Comparison of ENCODE assay signal across 15 cellular contexts in the genomic region with DNA sequence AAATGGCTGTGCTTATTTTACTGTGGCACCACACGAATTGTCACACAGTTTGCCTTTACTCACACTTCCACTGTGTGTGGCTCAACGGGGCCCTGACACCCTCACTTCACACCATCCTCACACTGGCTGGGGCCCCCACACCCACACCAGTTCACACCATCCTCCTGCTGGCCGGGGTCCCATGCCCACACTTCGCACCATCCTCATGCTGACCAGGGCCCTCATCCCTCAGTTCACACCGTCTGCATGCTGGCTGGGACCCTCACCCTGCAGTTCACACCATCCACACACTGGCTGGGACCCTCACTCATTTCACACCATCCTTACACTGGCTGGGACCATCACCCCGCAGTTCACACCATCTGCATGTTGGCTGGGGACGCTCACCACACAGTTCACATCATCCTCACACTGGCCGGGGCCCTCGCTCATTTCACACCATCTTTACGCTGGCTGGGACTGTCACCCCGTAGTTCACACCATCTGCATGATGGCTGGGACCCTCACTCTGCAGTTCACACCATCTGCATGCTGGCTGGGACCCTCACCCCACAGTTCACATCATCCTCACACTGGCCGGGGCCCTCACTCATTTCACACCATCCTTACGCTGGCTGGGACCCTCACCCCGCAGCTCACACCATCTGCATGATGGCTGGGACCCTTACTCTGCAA.
"Had no signal": no experiment of that assay in that cellular context is flagged by ENCODE, and none has a peak within 500 bp of the region (broad histone marks: within the 10 kb centered on the region; RNA-seq: fewer than 3 reads in every experiment).

No MANE protein-coding gene starts in this region.

- H3K9me3 Mint-ChIP-seq: activated CD4-positive, alpha-beta memory T cell treated with anti-CD3 and anti-CD28 coated beads, Interleukin-2, amount 10 ng/mL, durations not matched to agents 7 days and 5 days had no signal

- H3K4me1 Mint-ChIP-seq: activated CD4-positive, alpha-beta memory T cell treated with anti-CD3 and anti-CD28 coated beads, Interleukin-2, amount 10 ng/mL, durations not matched to agents 7 days and 5 days; activated CD8-positive, alpha-beta memory T cell treated with anti-CD3 and anti-CD28 coated beads, Interleukin-2, amount 10 ng/mL, durations not matched to agents 7 days and 5 days; activated naive CD8-positive, alpha-beta T cell treated with anti-CD3 and anti-CD28 coated beads, Interleukin-2, amount 10 ng/mL, durations not matched to agents 7 days and 5 days had no signal

- H3K27me3 ChIP-seq: body of pancreas, left lung had no signal

- H3K4me1 ChIP-seq: left lung had no signal

- H3K27ac Mint-ChIP-seq: activated CD4-positive, alpha-beta memory T cell treated with anti-CD3 and anti-CD28 coated beads, Interleukin-2, amount 10 ng/mL, durations not matched to agents 7 days and 5 days; activated CD8-positive, alpha-beta memory T cell treated with anti-CD3 and anti-CD28 coated beads, Interleukin-2, amount 10 ng/mL, durations not matched to agents 7 days and 5 days; activated naive CD8-positive, alpha-beta T cell treated with anti-CD3 and anti-CD28 coated beads, Interleukin-2, amount 10 ng/mL, durations not matched to agents 7 days and 5 days had no signal

- H3K36me3 Mint-ChIP-seq: activated CD8-positive, alpha-beta memory T cell treated with anti-CD3 and anti-CD28 coated beads, Interleukin-2, amount 10 ng/mL, durations not matched to agents 7 days and 5 days; activated naive CD8-positive, alpha-beta T cell treated with anti-CD3 and anti-CD28 coated beads, Interleukin-2, amount 10 ng/mL, durations not matched to agents 7 days and 5 days had no signal

- H3K9me3 ChIP-seq: body of pancreas, left lung had no signal

- H3K27ac ChIP-seq: body of pancreas, coronary artery, left lung had no signal

- H3K4me3 Mint-ChIP-seq: activated CD4-positive, alpha-beta memory T cell treated with anti-CD3 and anti-CD28 coated beads, Interleukin-2, amount 10 ng/mL, durations not matched to agents 7 days and 5 days; activated CD8-positive, alpha-beta memory T cell treated with anti-CD3 and anti-CD28 coated beads, Interleukin-2, amount 10 ng/mL, durations not matched to agents 7 days and 5 days; activated naive CD8-positive, alpha-beta T cell treated with anti-CD3 and anti-CD28 coated beads, Interleukin-2, amount 10 ng/mL, durations not matched to agents 7 days and 5 days; stimulated activated naive B cell treated with anti-CD40 and anti-IgM and Interleukin-4, amounts not matched to agents 10 μg/mL and 1 μg/mL and 100 μg/mL, for 72 hours had no signal

- DNase-seq: activated CD4-positive, alpha-beta memory T cell treated with anti-CD3 and anti-CD28 coated beads, Interleukin-2, amount 10 ng/mL, durations not matched to agents 7 days and 5 days; activated CD4-positive, alpha-beta T cell treated with anti-CD3 and anti-CD28 coated beads for 48 hours; activated CD4-positive, CD25-positive, alpha-beta regulatory T cell; activated CD8-positive, alpha-beta memory T cell treated with anti-CD3 and anti-CD28 coated beads, Interleukin-2, amount 10 ng/mL, durations not matched to agents 7 days and 5 days; activated naive CD4-positive, alpha-beta T cell treated with Interleukin-2 at 50 U/mL for 16 hours; activated naive CD8-positive, alpha-beta T cell treated with anti-CD3 and anti-CD28 coated beads, Interleukin-2, amount 10 ng/mL, durations not matched to agents 7 days and 5 days; body of pancreas; central memory CD4-positive, alpha-beta T cell; erythroblast; hypothalamus; left lung; retina; stimulated activated naive B cell treated with anti-CD40 and anti-IgM and Interleukin-4, amounts not matched to agents 10 μg/mL and 1 μg/mL and 100 μg/mL, for 72 hours; SW 1271 had no signal

- H3K27me3 Mint-ChIP-seq: activated CD4-positive, alpha-beta memory T cell treated with anti-CD3 and anti-CD28 coated beads, Interleukin-2, amount 10 ng/mL, durations not matched to agents 7 days and 5 days; activated CD8-positive, alpha-beta memory T cell treated with anti-CD3 and anti-CD28 coated beads, Interleukin-2, amount 10 ng/mL, durations not matched to agents 7 days and 5 days; activated naive CD8-positive, alpha-beta T cell treated with anti-CD3 and anti-CD28 coated beads, Interleukin-2, amount 10 ng/mL, durations not matched to agents 7 days and 5 days had no signal

- ATAC-seq: activated CD8-positive, alpha-beta memory T cell treated with anti-CD3 and anti-CD28 coated beads, Interleukin-2, amount 10 ng/mL, durations not matched to agents 7 days and 5 days; body of pancreas; left lung; stimulated activated naive B cell treated with anti-CD40 and anti-IgM and Interleukin-4, amounts not matched to agents 10 μg/mL and 1 μg/mL and 100 μg/mL, for 72 hours had no signal
